ENCODE assay signal across 1 cellular context in the genomic region with DNA sequence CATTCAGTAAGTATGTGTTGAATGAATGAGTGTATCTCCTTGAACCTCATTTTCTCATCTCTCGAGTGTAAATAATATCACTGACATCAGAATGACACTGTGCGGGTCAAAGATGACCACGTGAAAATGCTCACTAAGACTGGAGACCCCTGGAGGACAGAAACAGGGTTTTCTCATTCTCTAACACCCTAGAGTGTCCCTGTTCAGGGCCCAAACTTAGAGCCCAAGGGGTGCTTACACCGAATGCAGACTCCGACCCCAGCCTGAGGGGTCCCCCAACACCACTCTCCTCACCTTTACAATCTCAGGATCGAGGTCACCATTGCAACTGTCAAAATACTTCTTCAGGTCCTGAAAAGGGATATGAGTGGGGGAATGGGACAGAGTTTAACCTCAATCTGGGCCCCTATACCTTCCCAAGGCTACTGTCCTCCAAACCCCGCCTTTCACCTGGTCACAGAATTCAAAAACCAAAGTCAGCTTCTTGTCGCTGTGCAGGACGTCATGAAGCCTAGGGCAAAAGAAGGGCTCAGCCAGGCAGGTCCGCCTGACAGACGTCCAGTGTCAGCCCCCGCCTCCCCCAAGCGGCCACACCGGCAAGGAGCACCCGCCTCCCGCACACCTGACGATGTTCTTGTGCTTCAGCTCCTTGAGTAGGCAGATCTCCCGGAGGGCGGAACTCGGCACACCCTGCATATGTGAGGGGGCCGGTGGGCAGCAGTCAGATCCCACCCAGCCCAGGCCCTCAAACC.
TF ChIP-seq lines count a peak whose summit lies in the region.

No MANE protein-coding gene starts in this region.

TF ChIP-seq in K562, 482 proteins besides CTCF, POLR2A, EP300 and RAD21 (continued from another document and continues in another):
- TF ChIP-seq MYBL2 (IDR thresholded peaks at IDR 0.05; ENCODE audit: low read depth) = no peak
- no peak for TF ChIP-seq MYBL2 (CRISPR knock-in tag; IDR thresholded peaks at IDR 0.05; ENCODE audit: borderline replicate concordance)
- TF ChIP-seq, protein P1, sequence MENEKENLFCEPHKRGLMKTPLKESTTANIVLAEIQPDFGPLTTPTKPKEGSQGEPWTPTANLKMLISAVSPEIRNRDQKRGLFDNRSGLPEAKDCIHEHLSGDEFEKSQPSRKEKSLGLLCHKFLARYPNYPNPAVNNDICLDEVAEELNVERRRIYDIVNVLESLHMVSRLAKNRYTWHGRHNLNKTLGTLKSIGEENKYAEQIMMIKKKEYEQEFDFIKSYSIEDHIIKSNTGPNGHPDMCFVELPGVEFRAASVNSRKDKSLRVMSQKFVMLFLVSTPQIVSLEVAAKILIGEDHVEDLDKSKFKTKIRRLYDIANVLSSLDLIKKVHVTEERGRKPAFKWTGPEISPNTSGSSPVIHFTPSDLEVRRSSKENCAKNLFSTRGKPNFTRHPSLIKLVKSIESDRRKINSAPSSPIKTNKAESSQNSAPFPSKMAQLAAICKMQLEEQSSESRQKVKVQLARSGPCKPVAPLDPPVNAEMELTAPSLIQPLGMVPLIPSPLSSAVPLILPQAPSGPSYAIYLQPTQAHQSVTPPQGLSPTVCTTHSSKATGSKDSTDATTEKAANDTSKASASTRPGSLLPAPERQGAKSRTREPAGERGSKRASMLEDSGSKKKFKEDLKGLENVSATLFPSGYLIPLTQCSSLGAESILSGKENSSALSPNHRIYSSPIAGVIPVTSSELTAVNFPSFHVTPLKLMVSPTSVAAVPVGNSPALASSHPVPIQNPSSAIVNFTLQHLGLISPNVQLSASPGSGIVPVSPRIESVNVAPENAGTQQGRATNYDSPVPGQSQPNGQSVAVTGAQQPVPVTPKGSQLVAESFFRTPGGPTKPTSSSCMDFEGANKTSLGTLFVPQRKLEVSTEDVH (IDR thresholded peaks at IDR 0.05; ENCODE audit: low read depth, partially characterized antibody) = no peak
- TF ChIP-seq, protein P2, sequence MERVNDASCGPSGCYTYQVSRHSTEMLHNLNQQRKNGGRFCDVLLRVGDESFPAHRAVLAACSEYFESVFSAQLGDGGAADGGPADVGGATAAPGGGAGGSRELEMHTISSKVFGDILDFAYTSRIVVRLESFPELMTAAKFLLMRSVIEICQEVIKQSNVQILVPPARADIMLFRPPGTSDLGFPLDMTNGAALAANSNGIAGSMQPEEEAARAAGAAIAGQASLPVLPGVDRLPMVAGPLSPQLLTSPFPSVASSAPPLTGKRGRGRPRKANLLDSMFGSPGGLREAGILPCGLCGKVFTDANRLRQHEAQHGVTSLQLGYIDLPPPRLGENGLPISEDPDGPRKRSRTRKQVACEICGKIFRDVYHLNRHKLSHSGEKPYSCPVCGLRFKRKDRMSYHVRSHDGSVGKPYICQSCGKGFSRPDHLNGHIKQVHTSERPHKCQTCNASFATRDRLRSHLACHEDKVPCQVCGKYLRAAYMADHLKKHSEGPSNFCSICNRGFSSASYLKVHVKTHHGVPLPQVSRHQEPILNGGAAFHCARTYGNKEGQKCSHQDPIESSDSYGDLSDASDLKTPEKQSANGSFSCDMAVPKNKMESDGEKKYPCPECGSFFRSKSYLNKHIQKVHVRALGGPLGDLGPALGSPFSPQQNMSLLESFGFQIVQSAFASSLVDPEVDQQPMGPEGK (CRISPR knock-in tag; IDR thresholded peaks at IDR 0.05; ENCODE audit: borderline replicate concordance) = no peak
- TF ChIP-seq, protein P3, sequence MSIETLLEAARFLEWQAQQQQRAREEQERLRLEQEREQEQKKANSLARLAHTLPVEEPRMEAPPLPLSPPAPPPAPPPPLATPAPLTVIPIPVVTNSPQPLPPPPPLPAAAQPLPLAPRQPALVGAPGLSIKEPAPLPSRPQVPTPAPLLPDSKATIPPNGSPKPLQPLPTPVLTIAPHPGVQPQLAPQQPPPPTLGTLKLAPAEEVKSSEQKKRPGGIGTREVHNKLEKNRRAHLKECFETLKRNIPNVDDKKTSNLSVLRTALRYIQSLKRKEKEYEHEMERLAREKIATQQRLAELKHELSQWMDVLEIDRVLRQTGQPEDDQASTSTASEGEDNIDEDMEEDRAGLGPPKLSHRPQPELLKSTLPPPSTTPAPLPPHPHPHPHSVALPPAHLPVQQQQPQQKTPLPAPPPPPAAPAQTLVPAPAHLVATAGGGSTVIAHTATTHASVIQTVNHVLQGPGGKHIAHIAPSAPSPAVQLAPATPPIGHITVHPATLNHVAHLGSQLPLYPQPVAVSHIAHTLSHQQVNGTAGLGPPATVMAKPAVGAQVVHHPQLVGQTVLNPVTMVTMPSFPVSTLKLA (conservative IDR thresholded peaks at IDR 0.05) = no peak
- TF ChIP-seq, protein P4, sequence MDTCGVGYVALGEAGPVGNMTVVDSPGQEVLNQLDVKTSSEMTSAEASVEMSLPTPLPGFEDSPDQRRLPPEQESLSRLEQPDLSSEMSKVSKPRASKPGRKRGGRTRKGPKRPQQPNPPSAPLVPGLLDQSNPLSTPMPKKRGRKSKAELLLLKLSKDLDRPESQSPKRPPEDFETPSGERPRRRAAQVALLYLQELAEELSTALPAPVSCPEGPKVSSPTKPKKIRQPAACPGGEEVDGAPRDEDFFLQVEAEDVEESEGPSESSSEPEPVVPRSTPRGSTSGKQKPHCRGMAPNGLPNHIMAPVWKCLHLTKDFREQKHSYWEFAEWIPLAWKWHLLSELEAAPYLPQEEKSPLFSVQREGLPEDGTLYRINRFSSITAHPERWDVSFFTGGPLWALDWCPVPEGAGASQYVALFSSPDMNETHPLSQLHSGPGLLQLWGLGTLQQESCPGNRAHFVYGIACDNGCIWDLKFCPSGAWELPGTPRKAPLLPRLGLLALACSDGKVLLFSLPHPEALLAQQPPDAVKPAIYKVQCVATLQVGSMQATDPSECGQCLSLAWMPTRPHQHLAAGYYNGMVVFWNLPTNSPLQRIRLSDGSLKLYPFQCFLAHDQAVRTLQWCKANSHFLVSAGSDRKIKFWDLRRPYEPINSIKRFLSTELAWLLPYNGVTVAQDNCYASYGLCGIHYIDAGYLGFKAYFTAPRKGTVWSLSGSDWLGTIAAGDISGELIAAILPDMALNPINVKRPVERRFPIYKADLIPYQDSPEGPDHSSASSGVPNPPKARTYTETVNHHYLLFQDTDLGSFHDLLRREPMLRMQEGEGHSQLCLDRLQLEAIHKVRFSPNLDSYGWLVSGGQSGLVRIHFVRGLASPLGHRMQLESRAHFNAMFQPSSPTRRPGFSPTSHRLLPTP (IDR thresholded peaks at IDR 0.05; ENCODE audit: borderline replicate concordance, extremely low read depth, insufficient read length) = no peak
- no peak for TF ChIP-seq ZEB2 (IDR thresholded peaks at IDR 0.05)
- TF ChIP-seq ZFP1 (CRISPR knock-in tag; IDR thresholded peaks at IDR 0.05) = no peak
- TF ChIP-seq ZNF24 (IDR thresholded peaks at IDR 0.05) = peak; percentile 83
- 0 out of 2 replicates have a peak, but pooled peaks have one; percentile 12 for TF ChIP-seq TEAD4 (IDR thresholded peaks at IDR 0.05; ENCODE audit: low read length)
- TF ChIP-seq TEAD4 (CRISPR knock-in tag; IDR thresholded peaks at IDR 0.05; ENCODE audit: borderline replicate concordance) = 0 out of 2 replicates have a peak, but pooled peaks have one; percentile 39
- TF ChIP-seq, protein P5, sequence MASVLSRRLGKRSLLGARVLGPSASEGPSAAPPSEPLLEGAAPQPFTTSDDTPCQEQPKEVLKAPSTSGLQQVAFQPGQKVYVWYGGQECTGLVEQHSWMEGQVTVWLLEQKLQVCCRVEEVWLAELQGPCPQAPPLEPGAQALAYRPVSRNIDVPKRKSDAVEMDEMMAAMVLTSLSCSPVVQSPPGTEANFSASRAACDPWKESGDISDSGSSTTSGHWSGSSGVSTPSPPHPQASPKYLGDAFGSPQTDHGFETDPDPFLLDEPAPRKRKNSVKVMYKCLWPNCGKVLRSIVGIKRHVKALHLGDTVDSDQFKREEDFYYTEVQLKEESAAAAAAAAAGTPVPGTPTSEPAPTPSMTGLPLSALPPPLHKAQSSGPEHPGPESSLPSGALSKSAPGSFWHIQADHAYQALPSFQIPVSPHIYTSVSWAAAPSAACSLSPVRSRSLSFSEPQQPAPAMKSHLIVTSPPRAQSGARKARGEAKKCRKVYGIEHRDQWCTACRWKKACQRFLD (CRISPR knock-in tag; IDR thresholded peaks at IDR 0.05) = no peak
- TF ChIP-seq SMARCE1 (IDR thresholded peaks at IDR 0.05) = no peak
- no peak for TF ChIP-seq ZNF668 (CRISPR knock-in tag; IDR thresholded peaks at IDR 0.05)
- peak; percentile 75; the same call in 1 of the 2 replicates for TF ChIP-seq GTF2E2 (tag; IDR thresholded peaks at IDR 0.05)
- TF ChIP-seq ZNF778 (CRISPR knock-in tag; IDR thresholded peaks at IDR 0.05) = no peak
- TF ChIP-seq CTBP1 (IDR thresholded peaks at IDR 0.05; ENCODE audit: borderline replicate concordance) = peak; percentile 35
- no peak for TF ChIP-seq ZNF589 (CRISPR knock-in tag; IDR thresholded peaks at IDR 0.05; ENCODE audit: low read depth)
- no peak for TF ChIP-seq STAG1 (CRISPR knock-in tag; IDR thresholded peaks at IDR 0.05; ENCODE audit: borderline replicate concordance)
- no peak for TF ChIP-seq CBFA2T2 (conservative IDR thresholded peaks at IDR 0.05)
- TF ChIP-seq FOXJ2 (tag; IDR thresholded peaks at IDR 0.05) = no peak
- no peak for TF ChIP-seq PPARD (CRISPR knock-in tag; IDR thresholded peaks at IDR 0.05)
- no peak for TF ChIP-seq GABPA (tag; conservative IDR thresholded peaks at IDR 0.05; ENCODE audit: low read depth)
- no peak for TF ChIP-seq ZNF696 (CRISPR knock-in tag; conservative IDR thresholded peaks at IDR 0.05)
- no peak for TF ChIP-seq ZNF311 (CRISPR knock-in tag; IDR thresholded peaks at IDR 0.05)
- peak; percentile 30; the same call in 1 of the 2 replicates for TF ChIP-seq JUN (IDR thresholded peaks at IDR 0.05; ENCODE audit: borderline replicate concordance, low read depth, low read length)
- no peak for TF ChIP-seq JUN (CRISPR knock-in tag; IDR thresholded peaks at IDR 0.05; ENCODE audit: borderline replicate concordance)
- no peak for TF ChIP-seq SLC30A9 (CRISPR knock-in tag; IDR thresholded peaks at IDR 0.05)
- no peak for TF ChIP-seq RUNX1 (IDR thresholded peaks at IDR 0.05; ENCODE audit: low read depth)
- TF ChIP-seq, protein P6, sequence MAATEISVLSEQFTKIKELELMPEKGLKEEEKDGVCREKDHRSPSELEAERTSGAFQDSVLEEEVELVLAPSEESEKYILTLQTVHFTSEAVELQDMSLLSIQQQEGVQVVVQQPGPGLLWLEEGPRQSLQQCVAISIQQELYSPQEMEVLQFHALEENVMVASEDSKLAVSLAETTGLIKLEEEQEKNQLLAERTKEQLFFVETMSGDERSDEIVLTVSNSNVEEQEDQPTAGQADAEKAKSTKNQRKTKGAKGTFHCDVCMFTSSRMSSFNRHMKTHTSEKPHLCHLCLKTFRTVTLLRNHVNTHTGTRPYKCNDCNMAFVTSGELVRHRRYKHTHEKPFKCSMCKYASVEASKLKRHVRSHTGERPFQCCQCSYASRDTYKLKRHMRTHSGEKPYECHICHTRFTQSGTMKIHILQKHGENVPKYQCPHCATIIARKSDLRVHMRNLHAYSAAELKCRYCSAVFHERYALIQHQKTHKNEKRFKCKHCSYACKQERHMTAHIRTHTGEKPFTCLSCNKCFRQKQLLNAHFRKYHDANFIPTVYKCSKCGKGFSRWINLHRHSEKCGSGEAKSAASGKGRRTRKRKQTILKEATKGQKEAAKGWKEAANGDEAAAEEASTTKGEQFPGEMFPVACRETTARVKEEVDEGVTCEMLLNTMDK (IDR thresholded peaks at IDR 0.05; ENCODE audit: borderline replicate concordance, insufficient read depth, low read depth, low read length, poor library complexity, severe bottlenecking) = peak; percentile 98
- TF ChIP-seq FUS (optimal IDR thresholded peaks at IDR 0.05; ENCODE audit: low read depth, low read length) = no peak
- TF ChIP-seq, protein P7, sequence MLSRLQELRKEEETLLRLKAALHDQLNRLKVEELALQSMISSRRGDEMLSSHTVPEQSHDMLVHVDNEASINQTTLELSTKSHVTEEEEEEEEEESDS (CRISPR knock-in tag; IDR thresholded peaks at IDR 0.05) = no peak
- TF ChIP-seq PRMT5 (CRISPR knock-in tag; IDR thresholded peaks at IDR 0.05) = no peak
- TF ChIP-seq, protein P8, sequence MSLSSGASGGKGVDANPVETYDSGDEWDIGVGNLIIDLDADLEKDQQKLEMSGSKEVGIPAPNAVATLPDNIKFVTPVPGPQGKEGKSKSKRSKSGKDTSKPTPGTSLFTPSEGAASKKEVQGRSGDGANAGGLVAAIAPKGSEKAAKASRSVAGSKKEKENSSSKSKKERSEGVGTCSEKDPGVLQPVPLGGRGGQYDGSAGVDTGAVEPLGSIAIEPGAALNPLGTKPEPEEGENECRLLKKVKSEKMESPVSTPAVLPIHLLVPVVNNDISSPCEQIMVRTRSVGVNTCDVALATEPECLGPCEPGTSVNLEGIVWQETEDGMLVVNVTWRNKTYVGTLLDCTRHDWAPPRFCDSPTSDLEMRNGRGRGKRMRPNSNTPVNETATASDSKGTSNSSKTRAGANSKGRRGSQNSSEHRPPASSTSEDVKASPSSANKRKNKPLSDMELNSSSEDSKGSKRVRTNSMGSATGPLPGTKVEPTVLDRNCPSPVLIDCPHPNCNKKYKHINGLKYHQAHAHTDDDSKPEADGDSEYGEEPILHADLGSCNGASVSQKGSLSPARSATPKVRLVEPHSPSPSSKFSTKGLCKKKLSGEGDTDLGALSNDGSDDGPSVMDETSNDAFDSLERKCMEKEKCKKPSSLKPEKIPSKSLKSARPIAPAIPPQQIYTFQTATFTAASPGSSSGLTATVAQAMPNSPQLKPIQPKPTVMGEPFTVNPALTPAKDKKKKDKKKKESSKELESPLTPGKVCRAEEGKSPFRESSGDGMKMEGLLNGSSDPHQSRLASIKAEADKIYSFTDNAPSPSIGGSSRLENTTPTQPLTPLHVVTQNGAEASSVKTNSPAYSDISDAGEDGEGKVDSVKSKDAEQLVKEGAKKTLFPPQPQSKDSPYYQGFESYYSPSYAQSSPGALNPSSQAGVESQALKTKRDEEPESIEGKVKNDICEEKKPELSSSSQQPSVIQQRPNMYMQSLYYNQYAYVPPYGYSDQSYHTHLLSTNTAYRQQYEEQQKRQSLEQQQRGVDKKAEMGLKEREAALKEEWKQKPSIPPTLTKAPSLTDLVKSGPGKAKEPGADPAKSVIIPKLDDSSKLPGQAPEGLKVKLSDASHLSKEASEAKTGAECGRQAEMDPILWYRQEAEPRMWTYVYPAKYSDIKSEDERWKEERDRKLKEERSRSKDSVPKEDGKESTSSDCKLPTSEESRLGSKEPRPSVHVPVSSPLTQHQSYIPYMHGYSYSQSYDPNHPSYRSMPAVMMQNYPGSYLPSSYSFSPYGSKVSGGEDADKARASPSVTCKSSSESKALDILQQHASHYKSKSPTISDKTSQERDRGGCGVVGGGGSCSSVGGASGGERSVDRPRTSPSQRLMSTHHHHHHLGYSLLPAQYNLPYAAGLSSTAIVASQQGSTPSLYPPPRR (CRISPR knock-in tag; IDR thresholded peaks at IDR 0.05; ENCODE audit: borderline replicate concordance) = no peak
- no peak for TF ChIP-seq KAT8 (IDR thresholded peaks at IDR 0.05; ENCODE audit: low read depth)
- no peak for TF ChIP-seq SPI1 (IDR thresholded peaks at IDR 0.05; ENCODE audit: borderline replicate concordance, low read depth, low read length)
- 0 out of 2 replicates have a peak, but pooled peaks have one; percentile 52 for TF ChIP-seq SMAD4 (CRISPR knock-in tag; conservative IDR thresholded peaks at IDR 0.05)
